In the genomic region with DNA sequence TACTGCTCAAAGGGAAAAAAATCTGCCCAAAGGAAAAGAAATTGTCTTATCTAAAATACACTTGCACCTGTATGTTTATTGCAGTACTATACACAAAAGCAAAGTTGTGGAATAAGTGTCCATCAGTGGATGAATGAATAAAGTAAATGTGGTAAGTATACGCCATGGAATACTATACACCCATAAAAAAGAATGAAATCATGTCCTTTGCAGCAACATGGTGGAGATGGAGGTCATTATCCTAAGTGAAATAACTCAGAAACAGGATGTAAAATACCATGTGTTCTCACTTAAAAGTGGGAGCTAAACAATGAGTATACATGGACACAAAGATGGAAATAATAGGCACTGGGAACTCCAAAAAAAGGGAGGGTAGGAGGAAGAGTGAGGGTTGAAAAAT, we compare ENCODE assay signal across 36 cellular contexts. TPM values are rescaled to one million over a fixed set of nuclear protein-coding genes. Genes with fewer than 3 reads are reported as not detected.
"Had no signal": no experiment of that assay in that cellular context is flagged by ENCODE, and none has a peak within 500 bp of the region (broad histone marks: within the 10 kb centered on the region; RNA-seq: fewer than 3 reads in every experiment).

No MANE protein-coding gene starts in this region.

- H3K9me3 ChIP-seq: MG63 had no signal

- H3K4me3 ChIP-seq: MG63 had no signal

- DNase-seq: Kasumi-1, MG63, MM.1S, MV-4-11, NCI-H1048, NCI-H1092, NCI-H1092 treated with DMSO at 0.1 percent for 48 hours, NCI-H1105, NCI-H1105 treated with DMSO at 0.1 percent for 48 hours, NCI-H1417, NCI-H1417 treated with DMSO at 0.1 percent for 48 hours, NCI-H1436, NCI-H1436 treated with DMSO at 0.1 percent for 48 hours, NCI-H146, NCI-H1694, NCI-H1694 treated with DMSO at 0.1 percent for 48 hours, NCI-H187, NCI-H187 treated with DMSO at 0.1 percent for 48 hours, NCI-H1930, NCI-H2029, NCI-H2029 treated with DMSO at 0.1 percent for 48 hours, NCI-H2081, NCI-H2081 treated with DMSO at 0.1 percent for 48 hours, NCI-H2107, NCI-H2171, NCI-H2171 treated with DMSO at 0.1 percent for 48 hours, NCI-H2227 treated with DMSO at 0.1 percent for 48 hours, NCI-H345, NCI-H446, NCI-H446 treated with DMSO at 0.1 percent for 48 hours, NCI-H510A, NCI-H510A treated with DMSO at 0.1 percent for 48 hours, NCI-H524, NCI-H524 treated with DMSO at 0.1 percent for 48 hours had no signal

- H3K36me3 ChIP-seq: MG63 had no signal

RNA-seq across cellular contexts. Expression of a gene that starts 3.8 kb away (rescaled TPM):
- total RNA-seq: LHCN-M2, M059J had no signal
